ENCODE assay signal across 8 cellular contexts in the genomic region with DNA sequence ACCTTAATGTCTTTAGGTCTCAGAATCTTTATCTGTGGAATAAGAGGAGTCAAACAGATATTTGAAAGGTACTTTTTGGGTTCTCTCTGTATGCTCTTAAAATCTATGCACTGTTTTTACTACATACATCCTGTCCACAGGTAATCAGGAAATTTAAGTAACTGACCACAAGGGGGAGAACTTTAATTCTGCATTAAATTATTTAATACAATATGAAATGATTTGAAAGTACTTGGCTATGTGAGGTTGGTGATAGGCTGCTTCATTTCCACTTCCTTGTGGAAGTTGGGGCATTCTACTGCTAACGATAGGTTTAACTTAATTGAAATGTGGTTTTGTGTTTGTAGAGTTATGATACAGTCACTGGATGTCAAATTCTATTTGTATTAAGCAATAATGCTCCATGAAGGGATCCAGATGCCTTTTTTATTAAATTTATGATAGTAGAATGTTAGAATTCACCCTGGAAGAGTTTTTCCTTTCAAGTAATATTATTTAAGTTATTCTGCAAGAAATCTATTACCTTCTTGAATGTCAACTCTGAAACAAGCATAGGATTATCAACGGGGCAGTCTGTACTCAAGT. TPM values are rescaled to one million over a fixed set of nuclear protein-coding genes. Genes with fewer than 3 reads are reported as not detected.
DNase-seq lines count a peak whose midpoint lies in the region; ATAC-seq, FAIRE-seq and TF ChIP-seq lines count a peak whose summit lies in the region.

No MANE protein-coding gene starts in this region.

- no peak overlapping the region for H3K4me3 ChIP-seq in AG10803 (ENCODE audit: low read length)
- no peak overlapping the region for H3K4me3 ChIP-seq in fibroblast of lung (replicated peaks in 1 of 4; ENCODE audit: control extremely low read depth in 1 of 4, insufficient read depth in 1 of 4, low read depth in 3 of 4, low read length in 4 of 4)
- no peak overlapping the region for H3K4me3 ChIP-seq in ascending aorta

- FAIRE-seq in urothelium cell line (lab: Jason Lieb, UNC): no peak

- H3K9ac ChIP-seq in fibroblast of lung (ENCODE audit: insufficient read depth, low read length): no peak overlapping the region

- H4K20me1 ChIP-seq in fibroblast of lung (ENCODE audit: control insufficient read depth, extremely low read depth, insufficient read depth, low read length): no peaks in the 10 kb centered on the region

- no peaks in the 10 kb centered on the region for H3K79me2 ChIP-seq in fibroblast of lung (ENCODE audit: control insufficient read depth, insufficient read depth, low read length)

- H3K4me2 ChIP-seq in fibroblast of lung (ENCODE audit: extremely low read depth, insufficient read depth, low read length): no peak overlapping the region

- H3K27ac ChIP-seq in fibroblast of lung (ENCODE audit: insufficient read depth, low read length) (no peak overlapping the region), ascending aorta (no peak overlapping the region)

- no peak overlapping the region for H2AFZ ChIP-seq in fibroblast of lung (ENCODE audit: low read length)

- ATAC-seq in GM18867 (IDR thresholded peaks at IDR 0.05; ENCODE audit: unreplicated experiment) (peak; percentile 69), HG03460 (IDR thresholded peaks at IDR 0.05; ENCODE audit: unreplicated experiment) (no peak)

- H3K27me3 ChIP-seq in fibroblast of lung (ENCODE audit: control insufficient read depth, insufficient read depth, low read length): no peaks in the 10 kb centered on the region
- H3K27me3 ChIP-seq in ascending aorta: no peaks in the 10 kb centered on the region

- H3K36me3 ChIP-seq in fibroblast of lung (ENCODE audit: control insufficient read depth, insufficient read depth, low read length): no peaks in the 10 kb centered on the region
- no peaks in the 10 kb centered on the region for H3K36me3 ChIP-seq in ascending aorta

- intact Hi-C loops in ascending aorta (cut with DNase I): no loop called here

- TF ChIP-seq CTCF in AG10803 (conservative IDR thresholded peaks at IDR 0.05; ENCODE audit: low read length): peak; percentile 59
- peak; percentile 21 to 44 for TF ChIP-seq CTCF in fibroblast of lung (conservative IDR thresholded peaks at IDR 0.05 in 1 of 2, IDR thresholded peaks at IDR 0.05 in 1 of 2; ENCODE audit: low read depth in 1 of 2, low read length in 2 of 2)
- TF ChIP-seq CTCF in ascending aorta (IDR thresholded peaks at IDR 0.05): peak in 1 of 3 experiments; percentile 16

- DNase-seq in AG10803 (ENCODE audit: low read depth) (peak; percentile 8), NCI-H748 (lab: John Stamatoyannopoulos, UW; ENCODE audit: unreplicated experiment) (peak; percentile 48), fibroblast of lung (ENCODE audit: low read depth in 2 of 2) (peak; percentile 4 to 23), urothelium cell line (ENCODE audit: low spot score) (peak; percentile 29), ascending aorta (ENCODE audit: low spot score in 2 of 2) (no peak)
- no peak for DNase-seq in activated effector memory CD4-positive, alpha-beta T cell treated with anti-CD3 and anti-CD28 coated beads, Interleukin-2, amount 50 U/mL, for 16 hours

- no peaks in the 10 kb centered on the region for H3K9me3 ChIP-seq in fibroblast of lung (ENCODE audit: control insufficient read depth, insufficient read depth, low read depth, low read length)
- no peaks in the 10 kb centered on the region for H3K9me3 ChIP-seq in ascending aorta

- no peaks in the 10 kb centered on the region for H3K4me1 ChIP-seq in fibroblast of lung (ENCODE audit: control insufficient read depth, extremely low read depth, insufficient read depth, low read length)
- no peaks in the 10 kb centered on the region for H3K4me1 ChIP-seq in ascending aorta

RNA-seq across cellular contexts. Expression of gene TEX47, which starts 6.0 kb away (rescaled TPM):
- total RNA-seq in fibroblast of lung: not detected in 2 replicates
- polyA plus RNA-seq in fibroblast of lung: not detected in 2 replicates
- not detected in 2 replicates for polyA plus RNA-seq in fibroblast of lung (2012)
- not detected in 2 replicates for polyA minus RNA-seq in fibroblast of lung (ENCODE audit: low replicate concordance)
- total RNA-seq in ascending aorta: not detected

RNA-seq across cellular contexts. Expression of gene ZNF804B, which starts 30.1 kb away (rescaled TPM):
- total RNA-seq in fibroblast of lung (not detected in 2 replicates), ascending aorta (not detected)
- not detected in 2 replicates for polyA plus RNA-seq in fibroblast of lung
- polyA plus RNA-seq in fibroblast of lung (2012): not detected in 2 replicates
- polyA minus RNA-seq in fibroblast of lung (ENCODE audit: low replicate concordance): not detected in 2 replicates

Comparison
In these comparisons a context has a peak if more than half of its experiments do, and no peak if none do; other contexts are left out.
1. DNase-seq: peak in AG10803 (single experiment), NCI-H748 (single experiment), fibroblast of lung (2 of 2) and urothelium cell line (single experiment); none in ascending aorta (0 of 2) and activated effector memory CD4-positive, alpha-beta T cell treated with anti-CD3 and anti-CD28 coated beads, Interleukin-2, amount 50 U/mL, for 16 hours (single experiment).